In the genomic region with DNA sequence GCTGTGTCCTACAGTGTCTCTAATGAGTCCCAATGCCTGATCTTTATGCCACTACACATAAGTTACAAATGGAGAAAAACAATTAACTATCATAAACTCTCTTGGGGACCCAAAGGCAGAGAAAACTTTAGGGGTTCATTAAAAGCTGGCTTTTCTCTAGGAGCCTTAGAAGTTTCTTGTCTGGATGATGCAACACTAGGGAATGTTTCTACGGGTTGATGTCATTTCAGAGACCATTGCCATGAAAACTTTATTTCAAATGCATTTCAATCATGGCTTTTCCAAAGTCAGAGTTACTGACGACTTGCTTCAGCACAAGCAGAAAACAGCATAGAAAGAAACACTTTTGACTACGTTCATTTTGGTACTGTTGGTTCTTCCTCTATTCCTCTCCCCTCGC, we compare ENCODE assay signal across 2 cellular contexts.
TF ChIP-seq lines count a peak whose summit lies in the region.

No MANE protein-coding gene starts in this region.

TF ChIP-seq in HepG2, 621 proteins besides CTCF, POLR2A, EP300 and RAD21:
- TF ChIP-seq SRY (CRISPR knock-in tag; IDR thresholded peaks at IDR 0.05) (no peak), CBX5 (CRISPR knock-in tag; IDR thresholded peaks at IDR 0.05; ENCODE audit: borderline replicate concordance) (no peak), ATF7 (IDR thresholded peaks at IDR 0.05) (0 out of 2 replicates have a peak, but pooled peaks have one; percentile 26), ATF7 (CRISPR knock-in tag; IDR thresholded peaks at IDR 0.05) (no peak), ZFAT (CRISPR knock-in tag; conservative IDR thresholded peaks at IDR 0.05) (no peak), FOXK2 (IDR thresholded peaks at IDR 0.05) (no peak), ZNF343 (CRISPR knock-in tag; IDR thresholded peaks at IDR 0.05) (no peak), CEBPB (IDR thresholded peaks at IDR 0.05; ENCODE audit: borderline replicate concordance, low read depth, low read length) (peak; percentile 29; the same call in 1 of the 2 replicates), NR2F2 (IDR thresholded peaks at IDR 0.05; ENCODE audit: borderline replicate concordance, low read depth) (no peak), ZNF296 (CRISPR knock-in tag; conservative IDR thresholded peaks at IDR 0.05) (no peak), ZZZ3 (CRISPR knock-in tag; IDR thresholded peaks at IDR 0.05; ENCODE audit: borderline replicate concordance) (no peak), ARHGAP35 (CRISPR knock-in tag; IDR thresholded peaks at IDR 0.05; ENCODE audit: borderline replicate concordance) (no peak), ONECUT2 (CRISPR knock-in tag; IDR thresholded peaks at IDR 0.05) (no peak), PHF20 (CRISPR knock-in tag; IDR thresholded peaks at IDR 0.05) (no peak), CBFB (CRISPR knock-in tag; IDR thresholded peaks at IDR 0.05) (no peak), ZNF121 (CRISPR knock-in tag; IDR thresholded peaks at IDR 0.05) (no peak), SKI (IDR thresholded peaks at IDR 0.05; ENCODE audit: partially characterized antibody) (no peak)
- TF ChIP-seq, protein P1, sequence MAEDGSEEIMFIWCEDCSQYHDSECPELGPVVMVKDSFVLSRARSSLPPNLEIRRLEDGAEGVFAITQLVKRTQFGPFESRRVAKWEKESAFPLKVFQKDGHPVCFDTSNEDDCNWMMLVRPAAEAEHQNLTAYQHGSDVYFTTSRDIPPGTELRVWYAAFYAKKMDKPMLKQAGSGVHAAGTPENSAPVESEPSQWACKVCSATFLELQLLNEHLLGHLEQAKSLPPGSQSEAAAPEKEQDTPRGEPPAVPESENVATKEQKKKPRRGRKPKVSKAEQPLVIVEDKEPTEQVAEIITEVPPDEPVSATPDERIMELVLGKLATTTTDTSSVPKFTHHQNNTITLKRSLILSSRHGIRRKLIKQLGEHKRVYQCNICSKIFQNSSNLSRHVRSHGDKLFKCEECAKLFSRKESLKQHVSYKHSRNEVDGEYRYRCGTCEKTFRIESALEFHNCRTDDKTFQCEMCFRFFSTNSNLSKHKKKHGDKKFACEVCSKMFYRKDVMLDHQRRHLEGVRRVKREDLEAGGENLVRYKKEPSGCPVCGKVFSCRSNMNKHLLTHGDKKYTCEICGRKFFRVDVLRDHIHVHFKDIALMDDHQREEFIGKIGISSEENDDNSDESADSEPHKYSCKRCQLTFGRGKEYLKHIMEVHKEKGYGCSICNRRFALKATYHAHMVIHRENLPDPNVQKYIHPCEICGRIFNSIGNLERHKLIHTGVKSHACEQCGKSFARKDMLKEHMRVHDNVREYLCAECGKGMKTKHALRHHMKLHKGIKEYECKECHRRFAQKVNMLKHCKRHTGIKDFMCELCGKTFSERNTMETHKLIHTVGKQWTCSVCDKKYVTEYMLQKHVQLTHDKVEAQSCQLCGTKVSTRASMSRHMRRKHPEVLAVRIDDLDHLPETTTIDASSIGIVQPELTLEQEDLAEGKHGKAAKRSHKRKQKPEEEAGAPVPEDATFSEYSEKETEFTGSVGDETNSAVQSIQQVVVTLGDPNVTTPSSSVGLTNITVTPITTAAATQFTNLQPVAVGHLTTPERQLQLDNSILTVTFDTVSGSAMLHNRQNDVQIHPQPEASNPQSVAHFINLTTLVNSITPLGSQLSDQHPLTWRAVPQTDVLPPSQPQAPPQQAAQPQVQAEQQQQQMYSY (CRISPR knock-in tag; IDR thresholded peaks at IDR 0.05): no peak

TF ChIP-seq in H1, 55 proteins besides CTCF, POLR2A, EP300 and RAD21:
- no peak for TF ChIP-seq SRF (IDR thresholded peaks at IDR 0.05; ENCODE audit: low read depth, low read length)
- TF ChIP-seq CEBPB (IDR thresholded peaks at IDR 0.05; ENCODE audit: low read depth, low read length): peak; percentile 81
